Comparison of ENCODE assay signal across 2 cellular contexts in genomic region chr16:31216552-31217530, GRCh38.
TF ChIP-seq lines count a peak whose summit lies in the region.

Gene PYDC1, minus strand, starts transcription at chr16:31217135. Its CDS starts 107 bp downstream, at chr16:31217028.

TF ChIP-seq in GM23338, 12 proteins besides CTCF, POLR2A, EP300 and RAD21 (continued from another document):
- TF ChIP-seq REST (IDR thresholded peaks at IDR 0.05; ENCODE audit: unreplicated experiment) (no peak), STAT1 (IDR thresholded peaks at IDR 0.05; ENCODE audit: unreplicated experiment) (no peak), EZH2phosphoT487 (IDR thresholded peaks at IDR 0.05; ENCODE audit: unreplicated experiment) (no peak)

TF ChIP-seq in SK-N-SH, 30 proteins besides CTCF, POLR2A, EP300 and RAD21 (continued from another document):
- TF ChIP-seq YY1 (IDR thresholded peaks at IDR 0.05; ENCODE audit: low read depth), result no peak
- no peak for TF ChIP-seq SMC3 (IDR thresholded peaks at IDR 0.05; ENCODE audit: low read depth, low read length)
- TF ChIP-seq USF2 (IDR thresholded peaks at IDR 0.05; ENCODE audit: borderline replicate concordance, low read depth, low read length), result no peak
- no peak for TF ChIP-seq MEF2A (IDR thresholded peaks at IDR 0.05; ENCODE audit: borderline replicate concordance, low read depth)
- TF ChIP-seq EZH2phosphoT487 (IDR thresholded peaks at IDR 0.05; ENCODE audit: borderline replicate concordance, low read depth), result no peak
- TF ChIP-seq FOSL2 (IDR thresholded peaks at IDR 0.05; ENCODE audit: borderline replicate concordance, low read depth), result no peak
- TF ChIP-seq FOXM1 (IDR thresholded peaks at IDR 0.05; ENCODE audit: low read depth), result no peak
